In the genomic region with DNA sequence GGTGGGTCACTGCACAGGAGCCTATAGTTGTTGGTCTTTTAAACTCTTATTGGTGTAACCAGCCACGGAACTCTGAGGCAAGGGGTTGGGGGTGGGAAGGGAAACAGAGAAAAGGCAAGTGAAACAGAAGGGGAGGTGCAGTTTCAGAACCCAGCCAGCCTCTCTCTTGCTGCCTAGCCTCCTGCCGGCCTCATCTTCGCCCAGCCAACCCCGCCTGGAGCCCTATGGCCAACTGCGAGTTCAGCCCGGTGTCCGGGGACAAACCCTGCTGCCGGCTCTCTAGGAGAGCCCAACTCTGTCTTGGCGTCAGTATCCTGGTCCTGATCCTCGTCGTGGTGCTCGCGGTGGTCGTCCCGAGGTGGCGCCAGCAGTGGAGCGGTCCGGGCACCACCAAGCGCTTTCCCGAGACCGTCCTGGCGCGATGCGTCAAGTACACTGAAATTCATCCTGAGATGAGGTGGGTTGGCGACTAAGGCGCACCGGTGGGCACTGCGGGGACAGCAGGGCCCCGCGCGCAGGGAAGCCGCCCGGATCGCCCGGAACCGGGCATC, we compare ENCODE assay signal across 1 cellular context.
TF ChIP-seq lines count a peak whose summit lies in the region.

Gene CD38 (plus strand): TSS at position 138 of the 551 bp plus-strand sequence. CDS start 87 bp downstream, at position 225.

TF ChIP-seq in WTC11, 78 proteins besides CTCF, POLR2A, EP300 and RAD21 (continued from another document):
- TF ChIP-seq ZNF416 (CRISPR knock-in tag; IDR thresholded peaks at IDR 0.05) (no peak), FOXK1 (CRISPR knock-in tag; IDR thresholded peaks at IDR 0.05) (no peak), ETV6 (CRISPR knock-in tag; IDR thresholded peaks at IDR 0.05) (peak; percentile 32; the same call in 1 of the 2 replicates), ZNF138 (CRISPR knock-in tag; conservative IDR thresholded peaks at IDR 0.05) (0 out of 2 replicates have a peak, but pooled peaks have one; percentile 59), ZNF219 (CRISPR knock-in tag; IDR thresholded peaks at IDR 0.05; ENCODE audit: borderline replicate concordance) (0 out of 2 replicates have a peak, but pooled peaks have one; percentile 29), NFATC4 (CRISPR knock-in tag; IDR thresholded peaks at IDR 0.05) (no peak), NR1H2 (CRISPR knock-in tag; IDR thresholded peaks at IDR 0.05) (no peak)
- TF ChIP-seq, protein P1, sequence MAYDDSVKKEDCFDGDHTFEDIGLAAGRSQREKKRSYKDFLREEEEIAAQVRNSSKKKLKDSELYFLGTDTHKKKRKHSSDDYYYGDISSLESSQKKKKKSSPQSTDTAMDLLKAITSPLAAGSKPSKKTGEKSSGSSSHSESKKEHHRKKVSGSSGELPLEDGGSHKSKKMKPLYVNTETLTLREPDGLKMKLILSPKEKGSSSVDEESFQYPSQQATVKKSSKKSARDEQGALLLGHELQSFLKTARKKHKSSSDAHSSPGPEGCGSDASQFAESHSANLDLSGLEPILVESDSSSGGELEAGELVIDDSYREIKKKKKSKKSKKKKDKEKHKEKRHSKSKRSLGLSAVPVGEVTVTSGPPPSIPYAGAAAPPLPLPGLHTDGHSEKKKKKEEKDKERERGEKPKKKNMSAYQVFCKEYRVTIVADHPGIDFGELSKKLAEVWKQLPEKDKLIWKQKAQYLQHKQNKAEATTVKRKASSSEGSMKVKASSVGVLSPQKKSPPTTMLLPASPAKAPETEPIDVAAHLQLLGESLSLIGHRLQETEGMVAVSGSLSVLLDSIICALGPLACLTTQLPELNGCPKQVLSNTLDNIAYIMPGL (CRISPR knock-in tag; IDR thresholded peaks at IDR 0.05) = 0 out of 2 replicates have a peak, but pooled peaks have one; percentile 47
